Comparison of ENCODE assay signal across 7 cellular contexts in genomic region chr2:141930803-141931202, GRCh38.
"Had no signal": no experiment of that assay in that cellular context is flagged by ENCODE, and none has a peak within 500 bp of the region (broad histone marks: within the 10 kb centered on the region; RNA-seq: fewer than 3 reads in every experiment).

No MANE protein-coding gene starts in this region.

- H3K4me3 ChIP-seq: GM12878 had no signal

- FAIRE-seq: G401.6, GM12878, GM12891, GM12892, GM18507 had no signal

- ATAC-seq: GM12878 had no signal

- DNase-seq: GDM1, GF-D8 had no signal
